ENCODE assay signal across 8 cellular contexts in genomic region chrY:11201133-11201532, GRCh38.
DNase-seq lines count a peak whose midpoint lies in the region; ATAC-seq and TF ChIP-seq lines count a peak whose summit lies in the region.
"Not testable (repeated sequence)": the region's sequence is repeated elsewhere in the genome, so short reads cannot be mapped to it uniquely, and the experiment has no call there.

No MANE protein-coding gene starts in this region.

- not testable (repeated sequence) for H3K4me3 ChIP-seq in GM12865 (ENCODE audit: low read depth, low read length)

- TF ChIP-seq CTCF in GM12865 (IDR thresholded peaks at IDR 0.05; ENCODE audit: insufficient read depth, low read depth, low read length, missing control alignments) = not testable (repeated sequence)

- not testable (repeated sequence) for H3K4me3 Mint-ChIP-seq in T-helper 2 cell treated with Interferon-gamma antibody and Interleukin-4, amounts not matched to agents 5 μg/mL and 100 μg/mL, for 36 hours; activated naive CD8-positive, alpha-beta T cell treated with anti-CD3 and anti-CD28 coated beads for 36 hours
- H3K4me3 Mint-ChIP-seq in effector memory CD8-positive, alpha-beta T cell = peak overlapping the region in 1 of 2 donors; percentile 22

- DNase-seq in GM12865 (ENCODE audit: low read depth) = peak; percentile 35
- DNase-seq in T-helper 2 cell treated with Interferon-gamma antibody and Interleukin-4, amounts not matched to agents 5 μg/mL and 100 μg/mL, for 36 hours (ENCODE audit: low spot score) = peak; percentile 3
- DNase-seq in activated CD4-positive, alpha-beta T cell treated with anti-CD3 and anti-CD28 coated beads for 48 hours = peak; percentile 8
- peak; percentile 15 to 17 for DNase-seq in activated T-cell treated with anti-CD3 and anti-CD28 coated beads, Interleukin-2, amount 50 U/mL, for 48 hours
- peak; percentile 2 for DNase-seq in activated naive CD8-positive, alpha-beta T cell treated with anti-CD3 and anti-CD28 coated beads for 36 hours
- DNase-seq in effector memory CD8-positive, alpha-beta T cell = peak in 2 of 3 experiments; percentile 1 to 5
- DNase-seq in stimulated activated CD4-positive, alpha-beta T cell treated with anti-CD3 and anti-CD28 coated beads, Interleukin-1b, Interleukin-23, amount 100 ng/mL, for 48 hours = peak; percentile 6
- peak; percentile 26 for DNase-seq in stimulated activated CD8-positive, alpha-beta memory T cell treated with anti-CD3 and anti-CD28 coated beads, Interleukin-4, amount 100 ng/mL, for 48 hours

- H3K9me3 Mint-ChIP-seq in T-helper 2 cell treated with Interferon-gamma antibody and Interleukin-4, amounts not matched to agents 5 μg/mL and 100 μg/mL, for 36 hours; activated naive CD8-positive, alpha-beta T cell treated with anti-CD3 and anti-CD28 coated beads for 36 hours; effector memory CD8-positive, alpha-beta T cell: not testable (repeated sequence)

- H3K27me3 Mint-ChIP-seq in T-helper 2 cell treated with Interferon-gamma antibody and Interleukin-4, amounts not matched to agents 5 μg/mL and 100 μg/mL, for 36 hours (ENCODE audit: low read depth); activated naive CD8-positive, alpha-beta T cell treated with anti-CD3 and anti-CD28 coated beads for 36 hours; effector memory CD8-positive, alpha-beta T cell: not testable (repeated sequence)

- not testable (repeated sequence) for H3K4me1 Mint-ChIP-seq in T-helper 2 cell treated with Interferon-gamma antibody and Interleukin-4, amounts not matched to agents 5 μg/mL and 100 μg/mL, for 36 hours (ENCODE audit: low read depth); activated naive CD8-positive, alpha-beta T cell treated with anti-CD3 and anti-CD28 coated beads for 36 hours; effector memory CD8-positive, alpha-beta T cell (ENCODE audit: low read depth in 2 of 2)

- H3K36me3 Mint-ChIP-seq in T-helper 2 cell treated with Interferon-gamma antibody and Interleukin-4, amounts not matched to agents 5 μg/mL and 100 μg/mL, for 36 hours (ENCODE audit: low read depth); activated naive CD8-positive, alpha-beta T cell treated with anti-CD3 and anti-CD28 coated beads for 36 hours; effector memory CD8-positive, alpha-beta T cell (ENCODE audit: insufficient read depth): not testable (repeated sequence)

- not testable (repeated sequence) for H3K27ac Mint-ChIP-seq in T-helper 2 cell treated with Interferon-gamma antibody and Interleukin-4, amounts not matched to agents 5 μg/mL and 100 μg/mL, for 36 hours; activated naive CD8-positive, alpha-beta T cell treated with anti-CD3 and anti-CD28 coated beads for 36 hours; effector memory CD8-positive, alpha-beta T cell

- ATAC-seq in effector memory CD8-positive, alpha-beta T cell (replicated peaks) = not testable (repeated sequence)
